12 cellular contexts compared by ENCODE assay signal in the genomic region with DNA sequence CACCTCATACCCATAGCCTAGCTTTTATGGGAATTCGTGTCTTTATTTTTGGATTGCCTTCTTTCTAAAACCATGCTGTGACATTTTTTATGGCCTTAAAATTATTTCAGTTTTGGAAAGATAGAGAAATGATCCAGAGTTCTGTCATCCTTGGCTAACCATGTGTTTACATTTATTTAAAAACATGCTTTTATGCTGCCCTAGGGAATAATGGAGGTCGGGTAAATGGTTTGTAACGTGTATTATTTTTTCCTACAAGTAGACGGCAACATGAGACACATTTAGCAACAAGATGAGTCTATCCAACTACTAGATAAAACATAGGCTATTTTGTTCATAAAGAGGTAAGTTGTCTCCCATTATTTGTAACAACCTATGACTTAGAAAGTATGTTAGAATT. TPM values are rescaled to one million over a fixed set of nuclear protein-coding genes. Genes with fewer than 3 reads are reported as not detected.
DNase-seq lines count a peak whose midpoint lies in the region; ATAC-seq and TF ChIP-seq lines count a peak whose summit lies in the region.
"Had no signal": no experiment of that assay in that cellular context is flagged by ENCODE, and none has a peak within 500 bp of the region (broad histone marks: within the 10 kb centered on the region; RNA-seq: fewer than 3 reads in every experiment).

No MANE protein-coding gene starts in this region.

- no peak for ATAC-seq in naive thymus-derived CD4-positive, alpha-beta T cell

- peaks cover 17% of the 10 kb centered on the region for H3K4me1 ChIP-seq in BLaER1
- H3K4me1 ChIP-seq in naive thymus-derived CD4-positive, alpha-beta T cell (ENCODE audit: control insufficient read depth in 2 of 2, insufficient read depth in 2 of 2, low read length in 2 of 2), result peaks cover 26 to 49% of the 10 kb centered on the region in 2 donors
- no peaks in the 10 kb centered on the region for H3K4me1 ChIP-seq in colonic mucosa
- H3K4me1 ChIP-seq: breast epithelium had no signal

- peak overlapping the region; percentile 53 for H3K4me2 ChIP-seq in BLaER1

- peak overlapping the region in 8 of 9 donors; percentile 77 to 96 (median 87) for H3K27ac Mint-ChIP-seq in naive thymus-derived CD4-positive, alpha-beta T cell
- H3K27ac Mint-ChIP-seq: HFFc6 had no signal

- H3K36me3 ChIP-seq in BLaER1 (no peaks in the 10 kb centered on the region), colonic mucosa (no peaks in the 10 kb centered on the region)
- no peaks in the 10 kb centered on the region for H3K36me3 ChIP-seq in naive thymus-derived CD4-positive, alpha-beta T cell (ENCODE audit: control insufficient read depth in 2 of 3, insufficient read depth in 3 of 3, low read length in 3 of 3)
- H3K36me3 ChIP-seq: breast epithelium had no signal

- no peaks in the 10 kb centered on the region for H4K20me1 ChIP-seq in BLaER1

- POLR2A ChIA-PET in naive thymus-derived CD4-positive, alpha-beta T cell (lab: Charles Lee), result interaction anchor here (0.6 to 15.7 kb wide), 16 partner anchors 12 to 164 kb away, joined by 3 to 554 read pairs (median 5); a partner anchor contains a TSS

- H3K27me3 ChIP-seq in BLaER1, result no peaks in the 10 kb centered on the region
- no peaks in the 10 kb centered on the region for H3K27me3 ChIP-seq in naive thymus-derived CD4-positive, alpha-beta T cell (ENCODE audit: control insufficient read depth in 2 of 2, insufficient read depth in 2 of 2, low read length in 2 of 2)
- H3K27me3 ChIP-seq in colonic mucosa, result no peaks in the 10 kb centered on the region
- H3K27me3 ChIP-seq: breast epithelium had no signal

- no peaks in the 10 kb centered on the region for H3K27me3 Mint-ChIP-seq in naive thymus-derived CD4-positive, alpha-beta T cell

- H3K9me3 ChIP-seq in BLaER1, result no peaks in the 10 kb centered on the region
- no peaks in the 10 kb centered on the region for H3K9me3 ChIP-seq in naive thymus-derived CD4-positive, alpha-beta T cell (ENCODE audit: control insufficient read depth in 2 of 3, low read length in 3 of 3)
- no peaks in the 10 kb centered on the region for H3K9me3 ChIP-seq in colonic mucosa
- H3K9me3 ChIP-seq: breast epithelium had no signal

- H3K36me3 Mint-ChIP-seq in naive thymus-derived CD4-positive, alpha-beta T cell, result peaks cover 0 to 8% (median 7%) of the 10 kb centered on the region in 5 donors

- in situ Hi-C loops in G401 (cut with HindIII; ENCODE audit: low sequenced_read_pairs), result no loop called here

- no peak overlapping the region for H3K9ac ChIP-seq in BLaER1
- no peak overlapping the region for H3K9ac ChIP-seq in colonic mucosa (ENCODE audit: low read depth in 2 of 2, low read length in 2 of 2)

- CTCF ChIA-PET in naive thymus-derived CD4-positive, alpha-beta T cell (lab: Charles Lee), result interaction anchor here (0.7 to 4.5 kb wide), 39 partner anchors 9 to 683 kb away, joined by 3 to 80 read pairs (median 6); a partner anchor contains a TSS

- peak overlapping the region in 4 of 10 donors; percentile 47 to 81 (median 68) for H3K4me3 Mint-ChIP-seq in naive thymus-derived CD4-positive, alpha-beta T cell
- H3K4me3 Mint-ChIP-seq: HFFc6 had no signal

- H3K9me3 Mint-ChIP-seq in naive thymus-derived CD4-positive, alpha-beta T cell, result peaks cover 0 to 8% (median 0%) of the 10 kb centered on the region in 11 donors
- H3K9me3 Mint-ChIP-seq: HFFc6 had no signal

- peaks cover 38 to 68% (median 61%) of the 10 kb centered on the region in 7 donors for H3K4me1 Mint-ChIP-seq in naive thymus-derived CD4-positive, alpha-beta T cell

- no peak overlapping the region for H3K4me3 ChIP-seq in BLaER1
- H3K4me3 ChIP-seq in naive thymus-derived CD4-positive, alpha-beta T cell (ENCODE audit: low read length), result no peak overlapping the region
- H3K4me3 ChIP-seq in colonic mucosa, result no peak overlapping the region
- H3K4me3 ChIP-seq: breast epithelium had no signal

- peak; percentile 19 for DNase-seq in EH (ENCODE audit: low read depth)
- no peak for DNase-seq in naive thymus-derived CD4-positive, alpha-beta T cell
- DNase-seq in GM03348 (ENCODE audit: low spot score), result no peak
- DNase-seq in colonic mucosa, result no peak
- no peak for DNase-seq in G401 (ENCODE audit: low spot score)

- H3K27ac ChIP-seq in BLaER1 (no peak overlapping the region), angular gyrus (ENCODE audit: low read depth, low read length) (peak overlapping the region; percentile 67), colonic mucosa (no peak overlapping the region)
- peak overlapping the region; percentile 19 for H3K27ac ChIP-seq in naive thymus-derived CD4-positive, alpha-beta T cell (ENCODE audit: low read depth, low read length)
- H3K27ac ChIP-seq: breast epithelium, C4-2B, RWPE1 had no signal

- TF ChIP-seq CTCF in colonic mucosa (IDR thresholded peaks at IDR 0.05), result no peak

- intact Hi-C loops in naive thymus-derived CD4-positive, alpha-beta T cell (cut with micrococcal nuclease), result loop anchor here (1.0 to 5.0 kb wide), 2 partner anchors 164 to 569 kb away; no protein-coding TSS in a partner anchor
- intact Hi-C loops in colonic mucosa (cut with DNase I), result loop anchor here (10.0 kb wide), 1 partner anchor 687 kb away; no protein-coding TSS in a partner anchor

RNA-seq across cellular contexts. Expression of a gene that starts 2.5 kb away (rescaled TPM):
- total RNA-seq in naive thymus-derived CD4-positive, alpha-beta T cell, result 10 to 100 TPM in 2 of 5 experiments, 1 to 10 TPM in 3; 5.6 to 17.3 (median 6.1) TPM
- under 1 TPM; 0.09 to 0.38 TPM for polyA plus RNA-seq in naive thymus-derived CD4-positive, alpha-beta T cell
- total RNA-seq in colonic mucosa, result under 1 TPM; 0.11 to 0.37 TPM
- not detected in 2 replicates for total RNA-seq in G401 (2014; rRNA removed; shearing (Covaris generic))
- total RNA-seq: HFFc6, IMR-90 had no signal
- polyA plus RNA-seq: IMR-90 had no signal

Comparison
In these comparisons a context has a peak if more than half of its experiments do, and no peak if none do; other contexts are left out.
1. H3K27ac ChIP-seq: peak in angular gyrus (single experiment) and naive thymus-derived CD4-positive, alpha-beta T cell (single experiment); none in BLaER1 (single experiment) and colonic mucosa (single experiment).